In genomic region chr4:66475596-66475995, GRCh38 we compare ENCODE assay signal across 16 cellular contexts.
DNase-seq lines count a peak whose midpoint lies in the region; ATAC-seq and TF ChIP-seq lines count a peak whose summit lies in the region.
"Had no signal": no experiment of that assay in that cellular context is flagged by ENCODE, and none has a peak within 500 bp of the region (broad histone marks: within the 10 kb centered on the region; RNA-seq: fewer than 3 reads in every experiment).

No MANE protein-coding gene starts in this region.

- H3K27ac ChIP-seq in SU-DHL-6 (ENCODE audit: low read depth, low read length) = no peak overlapping the region
- H3K27ac ChIP-seq: RWPE1, SJCRH30 had no signal

- H3K4me3 ChIP-seq in SU-DHL-6 (ENCODE audit: insufficient read depth, low read length, poor library complexity, severe bottlenecking) (no peak overlapping the region), fibroblast of the aortic adventitia (ENCODE audit: low read depth, low read length) (no peak overlapping the region)
- H3K4me3 ChIP-seq: SJCRH30 had no signal

- H3K9ac ChIP-seq in SU-DHL-6 (ENCODE audit: low read length) = no peak overlapping the region

- peak; percentile 18 for DNase-seq in EH (ENCODE audit: low read depth)
- DNase-seq in NAMALWA (ENCODE audit: low spot score) = peak; percentile 17
- peak; percentile 31 for DNase-seq in fibroblast of the aortic adventitia (ENCODE audit: low read depth)
- DNase-seq in activated T-cell treated with anti-CD3 and anti-CD28 coated beads for 4 hours = no peak
- no peak for DNase-seq in middle frontal gyrus (ENCODE audit: extremely low spot score, low spot score)
- DNase-seq in stimulated activated naive CD4-positive, alpha-beta T cell (lab: John Stamatoyannopoulos, UW) = no peak
- DNase-seq: CD8-positive, alpha-beta T cell; MM.1S; NCI-H1436 treated with DMSO at 0.1 percent for 48 hours; NCI-H2107; T-cell had no signal

- no peaks in the 10 kb centered on the region for H3K9me3 ChIP-seq in SU-DHL-6 (ENCODE audit: insufficient read depth, low read length)
- H3K9me3 ChIP-seq: SJCRH30 had no signal

- no peak for ATAC-seq in GM21390 (IDR thresholded peaks at IDR 0.05; ENCODE audit: unreplicated experiment)
- ATAC-seq: CD8-positive, alpha-beta T cell; HepG2; T-cell had no signal

- H3F3A ChIP-seq in SU-DHL-6 (ENCODE audit: insufficient read depth) = no peaks in the 10 kb centered on the region

- peak overlapping the region; percentile 68 for H2AFZ ChIP-seq in SU-DHL-6 (ENCODE audit: low read depth, low read length, severe bottlenecking)

- H3K9me2 ChIP-seq in SU-DHL-6 (replicated peaks; ENCODE audit: insufficient read depth, low read length) = no peaks in the 10 kb centered on the region

- no peaks in the 10 kb centered on the region for H4K20me1 ChIP-seq in SU-DHL-6 (ENCODE audit: low read depth, low read length)

- TF ChIP-seq CTCF in SU-DHL-6 (IDR thresholded peaks at IDR 0.05; ENCODE audit: insufficient read depth, low read length, poor library complexity, severe bottlenecking) (no peak), fibroblast of the aortic adventitia (IDR thresholded peaks at IDR 0.05; ENCODE audit: insufficient read depth, low read length) (no peak)

- H3K36me3 ChIP-seq in SU-DHL-6 (ENCODE audit: low read length) = no peaks in the 10 kb centered on the region
- H3K36me3 ChIP-seq: SJCRH30 had no signal

- H3K4me2 ChIP-seq in SU-DHL-6 (ENCODE audit: low read depth, low read length, poor library complexity, severe bottlenecking) = no peak overlapping the region

- H3K27me3 ChIP-seq in SU-DHL-6 (ENCODE audit: low read length) = no peaks in the 10 kb centered on the region
- H3K27me3 ChIP-seq: SJCRH30 had no signal

- no peaks in the 10 kb centered on the region for H3K79me2 ChIP-seq in SU-DHL-6 (ENCODE audit: insufficient read depth, low read length)

Comparison
In these comparisons a context has a peak if more than half of its experiments do, and no peak if none do; other contexts are left out.
1. DNase-seq: peak in EH (single experiment), NAMALWA (single experiment) and fibroblast of the aortic adventitia (single experiment); none in activated T-cell treated with anti-CD3 and anti-CD28 coated beads for 4 hours (single experiment), middle frontal gyrus (single experiment) and stimulated activated naive CD4-positive, alpha-beta T cell (0 of 6).